Comparison of ENCODE assay signal across 8 cellular contexts in genomic region chr17:64975318-64976087, GRCh38. TPM values are rescaled to one million over a fixed set of nuclear protein-coding genes. Genes with fewer than 3 reads are reported as not detected.
DNase-seq lines count a peak whose midpoint lies in the region; ATAC-seq and TF ChIP-seq lines count a peak whose summit lies in the region.

No MANE protein-coding gene starts in this region.

- peak overlapping the region; percentile 77 for H3K27ac Mint-ChIP-seq in Calu3 (ENCODE audit: unreplicated experiment)
- H3K27ac Mint-ChIP-seq in activated CD8-positive, alpha-beta memory T cell treated with anti-CD3 and anti-CD28 coated beads, Interleukin-2, amount 10 ng/mL, durations not matched to agents 7 days and 5 days, result peak overlapping the region; percentile 99
- peak overlapping the region; percentile 96 to 99 for H3K27ac Mint-ChIP-seq in effector memory CD8-positive, alpha-beta T cell

- CTCF ChIA-PET in Calu3 (lab: Charles Lee), result interaction anchor here (0.5 kb wide), 1 partner anchor 15 kb away, joined by 4 read pairs; no protein-coding TSS in a partner anchor
- CTCF ChIA-PET in activated CD8-positive, alpha-beta memory T cell treated with anti-CD3 and anti-CD28 coated beads, Interleukin-2, amount 10 ng/mL, durations not matched to agents 7 days and 5 days (lab: Charles Lee), result interaction anchor here (1.1 to 3.0 kb wide), 8 partner anchors 10 to 204 kb away, joined by 3 to 28 read pairs (median 6); no protein-coding TSS in a partner anchor

- H3K9me3 Mint-ChIP-seq in Calu3 (ENCODE audit: low read depth, unreplicated experiment), result no peaks in the 10 kb centered on the region
- H3K9me3 Mint-ChIP-seq in activated CD8-positive, alpha-beta memory T cell treated with anti-CD3 and anti-CD28 coated beads, Interleukin-2, amount 10 ng/mL, durations not matched to agents 7 days and 5 days (ENCODE audit: low read depth), result no peaks in the 10 kb centered on the region
- no peaks in the 10 kb centered on the region for H3K9me3 Mint-ChIP-seq in effector memory CD8-positive, alpha-beta T cell

- H3K36me3 Mint-ChIP-seq in Calu3 (ENCODE audit: insufficient read depth, unreplicated experiment), result peaks cover 23% of the 10 kb centered on the region
- H3K36me3 Mint-ChIP-seq in activated CD8-positive, alpha-beta memory T cell treated with anti-CD3 and anti-CD28 coated beads, Interleukin-2, amount 10 ng/mL, durations not matched to agents 7 days and 5 days, result peaks cover 21% of the 10 kb centered on the region
- H3K36me3 Mint-ChIP-seq in effector memory CD8-positive, alpha-beta T cell (ENCODE audit: insufficient read depth), result peaks cover 36% of the 10 kb centered on the region

- peak; percentile 79 for ATAC-seq in GM21423 (IDR thresholded peaks at IDR 0.05; ENCODE audit: unreplicated experiment)
- peak; percentile 87 for ATAC-seq in activated CD8-positive, alpha-beta memory T cell treated with anti-CD3 and anti-CD28 coated beads, Interleukin-2, amount 10 ng/mL, durations not matched to agents 7 days and 5 days
- ATAC-seq in effector memory CD8-positive, alpha-beta T cell (replicated peaks), result peak; percentile 75

- intact Hi-C loops in Calu3 (cut with micrococcal nuclease; ENCODE audit: unreplicated experiment), result no loop called here

- no peaks in the 10 kb centered on the region for H3K4me1 Mint-ChIP-seq in Calu3 (ENCODE audit: low read depth, unreplicated experiment)
- peaks cover 41% of the 10 kb centered on the region for H3K4me1 Mint-ChIP-seq in activated CD8-positive, alpha-beta memory T cell treated with anti-CD3 and anti-CD28 coated beads, Interleukin-2, amount 10 ng/mL, durations not matched to agents 7 days and 5 days
- peaks cover 22% of the 10 kb centered on the region in 2 donors for H3K4me1 Mint-ChIP-seq in effector memory CD8-positive, alpha-beta T cell (ENCODE audit: low read depth in 2 of 2)

- BruUV-seq in Calu3 (replicated peaks; lab: Mats Ljungman, UMichigan), result no TSS peak

- no peak for TF ChIP-seq CTCF in Calu3 (IDR thresholded peaks at IDR 0.05; ENCODE audit: unreplicated experiment)

- H3K4me3 Mint-ChIP-seq in Calu3 (ENCODE audit: low read depth, unreplicated experiment), result peak overlapping the region; percentile 92
- peak overlapping the region; percentile 88 for H3K4me3 Mint-ChIP-seq in activated CD8-positive, alpha-beta memory T cell treated with anti-CD3 and anti-CD28 coated beads, Interleukin-2, amount 10 ng/mL, durations not matched to agents 7 days and 5 days
- H3K4me3 Mint-ChIP-seq in effector memory CD8-positive, alpha-beta T cell, result peak overlapping the region; percentile 76 to 85

- no peaks in the 10 kb centered on the region for H3K27me3 Mint-ChIP-seq in Calu3 (ENCODE audit: unreplicated experiment)
- no peaks in the 10 kb centered on the region for H3K27me3 Mint-ChIP-seq in activated CD8-positive, alpha-beta memory T cell treated with anti-CD3 and anti-CD28 coated beads, Interleukin-2, amount 10 ng/mL, durations not matched to agents 7 days and 5 days
- no peaks in the 10 kb centered on the region for H3K27me3 Mint-ChIP-seq in effector memory CD8-positive, alpha-beta T cell

- DNase-seq in Calu3 (peak; percentile 88), HUDEP-2 (lab: John Stamatoyannopoulos, UW; ENCODE audit: unreplicated experiment in 76 of 76) (peak in 74 of 76 experiments; percentile 64 to 97 (median 90)), NOMO-1 treated with DMSO at 0.1 percent for 48 hours (lab: John Stamatoyannopoulos, UW; ENCODE audit: unreplicated experiment) (peak; percentile 93), mesenteric fat pad (ENCODE audit: low spot score) (peak; percentile 99)
- peak; percentile 98 for DNase-seq in activated CD8-positive, alpha-beta memory T cell treated with anti-CD3 and anti-CD28 coated beads, Interleukin-2, amount 10 ng/mL, durations not matched to agents 7 days and 5 days
- peak; percentile 97 to 98 (median 97) for DNase-seq in effector memory CD8-positive, alpha-beta T cell
- peak; percentile 92 for DNase-seq in stimulated activated CD8-positive, alpha-beta memory T cell treated with anti-CD3 and anti-CD28 coated beads, Interleukin-15, amount 100 ng/mL, for 1 hour (ENCODE audit: low read depth)

RNA-seq across cellular contexts. Expression of gene LRRC37A3, which starts 56.2 kb away (rescaled TPM):
- total RNA-seq in Calu3 (2022), result 34.1 and 37.4 TPM in 2 replicates
- total RNA-seq in activated CD8-positive, alpha-beta memory T cell treated with anti-CD3 and anti-CD28 coated beads, Interleukin-2, amount 10 ng/mL, durations not matched to agents 7 days and 5 days, result 10 to 100 TPM; 12.6 to 22.5 TPM
- 13.4 TPM for total RNA-seq in mesenteric fat pad

Comparison
In these comparisons a context has a peak if more than half of its experiments do, and no peak if none do; other contexts are left out.
1. Peak in every context shown above with its lines: DNase-seq and ATAC-seq.